In the genomic region with DNA sequence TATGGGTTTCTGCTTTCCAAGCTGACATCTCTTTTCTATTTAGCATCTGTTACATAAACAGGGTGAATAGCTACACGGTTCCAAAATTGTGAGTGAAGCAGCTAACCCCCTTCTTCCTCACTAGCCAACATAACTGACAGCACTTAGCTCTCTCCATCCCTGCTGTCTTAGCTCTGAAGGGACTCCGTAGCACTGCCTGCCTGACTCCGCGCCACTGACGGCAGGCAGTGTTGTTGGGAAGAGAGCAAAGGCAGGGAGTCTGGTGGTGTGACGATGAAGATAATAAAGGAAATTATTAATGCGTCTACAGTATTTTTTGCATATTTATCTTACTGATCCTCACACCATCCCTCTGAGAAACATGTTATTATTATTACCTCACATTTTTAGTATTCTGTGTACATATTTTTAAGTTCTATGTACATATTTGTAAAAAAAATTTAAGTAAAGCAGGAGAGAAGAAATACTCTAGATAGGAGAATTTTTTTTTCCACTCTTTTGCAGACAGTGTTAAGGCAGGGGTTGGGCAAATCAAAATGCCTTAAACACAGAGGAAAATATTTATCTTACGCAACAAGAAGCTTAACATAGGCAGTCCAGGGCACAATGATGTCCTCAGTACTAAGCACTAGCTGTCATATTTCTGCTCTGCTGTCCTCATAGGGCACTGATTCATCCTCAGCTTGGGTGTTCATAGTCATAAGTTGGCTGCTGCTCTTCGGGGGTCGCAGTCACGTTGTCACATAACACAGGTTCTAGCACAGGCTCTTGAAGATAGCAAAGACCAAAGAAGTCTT, we compare ENCODE assay signal across 19 cellular contexts.
DNase-seq lines count a peak whose midpoint lies in the region; ATAC-seq and TF ChIP-seq lines count a peak whose summit lies in the region.
"Had no signal": no experiment of that assay in that cellular context is flagged by ENCODE, and none has a peak within 500 bp of the region (broad histone marks: within the 10 kb centered on the region; RNA-seq: fewer than 3 reads in every experiment).

No MANE protein-coding gene starts in this region.

- ATAC-seq in GM18861 (IDR thresholded peaks at IDR 0.05; ENCODE audit: unreplicated experiment), result no peak
- no peak for ATAC-seq in activated T-helper 17 cell treated with anti-CD3 and anti-CD28 coated beads, Interleukin-2, amount 50 U/mL, for 72 hours (replicated peaks)
- ATAC-seq: stimulated activated memory B cell treated with anti-CD40 and anti-IgM and Interleukin-4, amounts not matched to agents 10 μg/mL and 1 μg/mL and 100 μg/mL, for 72 hours had no signal

- H3K9me3 ChIP-seq in sigmoid colon, result no peaks in the 10 kb centered on the region

- DNase-seq in NCI-H748 (lab: John Stamatoyannopoulos, UW; ENCODE audit: unreplicated experiment), result peak; percentile 21
- DNase-seq in NCI-H748 treated with DMSO at 0.1 percent for 48 hours (lab: John Stamatoyannopoulos, UW), result no peak
- peak in 38 of 42 donors; percentile 7 to 63 (median 31) for DNase-seq in head of caudate nucleus
- DNase-seq in sigmoid colon, result no peak
- DNase-seq in endothelial cell (ENCODE audit: low spot score), result no peak
- DNase-seq: activated CD4-positive, alpha-beta T cell treated with anti-CD3 and anti-CD28 coated beads, Interleukin-2, amount 10 ng/mL, durations not matched to agents 24 days and 14 days; activated naive CD4-positive, alpha-beta T cell treated with Interleukin-2 at 50 U/mL for 16 hours; brain microvascular endothelial cell; effector memory CD4-positive, alpha-beta T cell; NCI-H1092; T1000 had no signal

- no peaks in the 10 kb centered on the region for H3K36me3 ChIP-seq in sigmoid colon
- H3K36me3 ChIP-seq: brain microvascular endothelial cell had no signal

- peak overlapping the region; percentile 7 to 87 (median 71) for H3K27ac Mint-ChIP-seq in brain
- no peak overlapping the region for H3K27ac Mint-ChIP-seq in endothelial cell (ENCODE audit: unreplicated experiment)
- no peak overlapping the region for H3K27ac Mint-ChIP-seq in activated T-helper 17 cell treated with anti-CD3 and anti-CD28 coated beads, Interleukin-2, amount 50 U/mL, for 72 hours
- H3K27ac Mint-ChIP-seq: activated CD4-positive, alpha-beta T cell treated with anti-CD3 and anti-CD28 coated beads, Interleukin-2, amount 10 ng/mL, durations not matched to agents 24 days and 14 days; mesothelial cell of epicardium; stimulated activated memory B cell treated with anti-CD40 and anti-IgM and Interleukin-4, amounts not matched to agents 10 μg/mL and 1 μg/mL and 100 μg/mL, for 72 hours; type B pancreatic cell had no signal

- H3K4me3 Mint-ChIP-seq in brain, result peak overlapping the region in 2 of 5 experiments; percentile 10 to 61
- H3K4me3 Mint-ChIP-seq in endothelial cell (ENCODE audit: unreplicated experiment), result no peak overlapping the region
- H3K4me3 Mint-ChIP-seq in activated T-helper 17 cell treated with anti-CD3 and anti-CD28 coated beads, Interleukin-2, amount 50 U/mL, for 72 hours, result no peak overlapping the region
- H3K4me3 Mint-ChIP-seq: activated CD4-positive, alpha-beta T cell treated with anti-CD3 and anti-CD28 coated beads, Interleukin-2, amount 10 ng/mL, durations not matched to agents 24 days and 14 days; mesothelial cell of epicardium; stimulated activated memory B cell treated with anti-CD40 and anti-IgM and Interleukin-4, amounts not matched to agents 10 μg/mL and 1 μg/mL and 100 μg/mL, for 72 hours; type B pancreatic cell had no signal

- H3K4me3 ChIP-seq in sigmoid colon, result peak overlapping the region in 2 of 4 donors; percentile 3 to 24
- H3K4me3 ChIP-seq: skin epidermis had no signal

- H3K4me1 Mint-ChIP-seq in brain (peaks cover 21% of the 10 kb centered on the region), endothelial cell (ENCODE audit: unreplicated experiment) (no peaks in the 10 kb centered on the region)
- no peaks in the 10 kb centered on the region for H3K4me1 Mint-ChIP-seq in activated T-helper 17 cell treated with anti-CD3 and anti-CD28 coated beads, Interleukin-2, amount 50 U/mL, for 72 hours
- H3K4me1 Mint-ChIP-seq: activated CD4-positive, alpha-beta T cell treated with anti-CD3 and anti-CD28 coated beads, Interleukin-2, amount 10 ng/mL, durations not matched to agents 24 days and 14 days; stimulated activated memory B cell treated with anti-CD40 and anti-IgM and Interleukin-4, amounts not matched to agents 10 μg/mL and 1 μg/mL and 100 μg/mL, for 72 hours had no signal

- no peak for TF ChIP-seq EP300 in sigmoid colon (IDR thresholded peaks at IDR 0.05)

- no peaks in the 10 kb centered on the region for H3K36me3 Mint-ChIP-seq in brain
- no peaks in the 10 kb centered on the region for H3K36me3 Mint-ChIP-seq in endothelial cell (ENCODE audit: low read depth, unreplicated experiment)
- H3K36me3 Mint-ChIP-seq in activated T-helper 17 cell treated with anti-CD3 and anti-CD28 coated beads, Interleukin-2, amount 50 U/mL, for 72 hours (ENCODE audit: low read depth), result no peaks in the 10 kb centered on the region
- H3K36me3 Mint-ChIP-seq: mesothelial cell of epicardium; stimulated activated memory B cell treated with anti-CD40 and anti-IgM and Interleukin-4, amounts not matched to agents 10 μg/mL and 1 μg/mL and 100 μg/mL, for 72 hours; type B pancreatic cell had no signal

- H3K27me3 Mint-ChIP-seq in brain (no peaks in the 10 kb centered on the region), endothelial cell (ENCODE audit: unreplicated experiment) (no peaks in the 10 kb centered on the region)
- peaks cover 31% of the 10 kb centered on the region for H3K27me3 Mint-ChIP-seq in activated T-helper 17 cell treated with anti-CD3 and anti-CD28 coated beads, Interleukin-2, amount 50 U/mL, for 72 hours
- H3K27me3 Mint-ChIP-seq: stimulated activated memory B cell treated with anti-CD40 and anti-IgM and Interleukin-4, amounts not matched to agents 10 μg/mL and 1 μg/mL and 100 μg/mL, for 72 hours had no signal

- no peak for TF ChIP-seq POLR2A in sigmoid colon (IDR thresholded peaks at IDR 0.05)

- no peak for TF ChIP-seq CTCF in brain (conservative IDR thresholded peaks at IDR 0.05)
- no peak for TF ChIP-seq CTCF in sigmoid colon (IDR thresholded peaks at IDR 0.05)
- no peak for TF ChIP-seq CTCF in endothelial cell (IDR thresholded peaks at IDR 0.05; ENCODE audit: unreplicated experiment)

- H3K27ac ChIP-seq in sigmoid colon, result peak overlapping the region in 3 of 4 donors; percentile 32 to 65 (median 53)
- H3K27ac ChIP-seq: 22Rv1, brain microvascular endothelial cell, skin epidermis had no signal

- H3K4me1 ChIP-seq in sigmoid colon, result peaks cover 0 to 35% (median 22%) of the 10 kb centered on the region in 4 donors

- no peaks in the 10 kb centered on the region for H3K27me3 ChIP-seq in sigmoid colon
- H3K27me3 ChIP-seq: brain microvascular endothelial cell had no signal

- peaks cover 0 to 4% (median 0%) of the 10 kb centered on the region in 5 experiments for H3K9me3 Mint-ChIP-seq in brain
- H3K9me3 Mint-ChIP-seq in endothelial cell (ENCODE audit: unreplicated experiment), result no peaks in the 10 kb centered on the region
- no peaks in the 10 kb centered on the region for H3K9me3 Mint-ChIP-seq in activated T-helper 17 cell treated with anti-CD3 and anti-CD28 coated beads, Interleukin-2, amount 50 U/mL, for 72 hours
- H3K9me3 Mint-ChIP-seq: activated CD4-positive, alpha-beta T cell treated with anti-CD3 and anti-CD28 coated beads, Interleukin-2, amount 10 ng/mL, durations not matched to agents 24 days and 14 days; mesothelial cell of epicardium; stimulated activated memory B cell treated with anti-CD40 and anti-IgM and Interleukin-4, amounts not matched to agents 10 μg/mL and 1 μg/mL and 100 μg/mL, for 72 hours; type B pancreatic cell had no signal

- 72 to 77% methylated on average over 11 of the region's 11 CpGs for WGBS in sigmoid colon, 2 donors

- intact Hi-C loops in head of caudate nucleus (cut with DNase I), result no loop called here
- intact Hi-C loops in sigmoid colon (cut with DNase I), result no loop called here

Comparison
In these comparisons a context has a peak if more than half of its experiments do, and no peak if none do; other contexts are left out.
1. DNase-seq: peak in NCI-H748 (single experiment) and head of caudate nucleus (38 of 42); none in NCI-H748 treated with DMSO at 0.1 percent for 48 hours (single experiment), sigmoid colon (single experiment) and endothelial cell (single experiment).
2. H3K27ac Mint-ChIP-seq: peak in brain (5 of 5); none in endothelial cell (single experiment) and activated T-helper 17 cell treated with anti-CD3 and anti-CD28 coated beads, Interleukin-2, amount 50 U/mL, for 72 hours (single experiment).